ENCODE assay signal across 16 cellular contexts in the genomic region with DNA sequence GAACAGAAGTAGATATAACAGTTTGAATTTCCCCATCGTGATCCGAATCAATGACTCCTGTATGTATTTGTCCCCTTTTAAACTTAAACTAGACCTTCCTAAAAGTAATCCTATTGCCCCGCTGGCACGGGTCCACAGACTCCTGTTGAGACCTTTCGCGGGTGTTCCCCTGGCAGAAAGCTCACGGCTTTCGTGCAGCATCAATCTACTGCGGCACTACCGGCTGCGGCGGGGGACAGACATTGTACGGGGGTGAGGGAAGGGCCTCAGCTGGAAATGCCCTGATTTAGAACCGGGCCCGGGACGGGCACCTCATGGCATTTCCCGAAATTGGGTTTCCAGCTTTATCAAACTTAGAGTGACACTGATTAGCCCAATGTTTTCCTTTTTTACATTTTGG. TPM values are rescaled to one million over a fixed set of nuclear protein-coding genes. Genes with fewer than 3 reads are reported as not detected.
"Had no signal": no experiment of that assay in that cellular context is flagged by ENCODE, and none has a peak within 500 bp of the region (broad histone marks: within the 10 kb centered on the region; RNA-seq: fewer than 3 reads in every experiment).

No MANE protein-coding gene starts in this region.

- H3K4me3 ChIP-seq: coronary artery, left lung, suprapubic skin had no signal

- H3K36me3 ChIP-seq: suprapubic skin had no signal

- H3K27ac ChIP-seq: coronary artery, left lung, suprapubic skin had no signal

- H3K36me3 Mint-ChIP-seq: stimulated activated naive B cell treated with anti-CD40 and anti-IgM and Interleukin-4, amounts not matched to agents 10 μg/mL and 1 μg/mL and 100 μg/mL, for 72 hours; type B pancreatic cell had no signal

- H3K27me3 ChIP-seq: left lung, suprapubic skin had no signal

- H3K9me3 Mint-ChIP-seq: stimulated activated naive B cell treated with anti-CD40 and anti-IgM and Interleukin-4, amounts not matched to agents 10 μg/mL and 1 μg/mL and 100 μg/mL, for 72 hours; type B pancreatic cell had no signal

- ATAC-seq: left lung; stimulated activated naive B cell treated with anti-CD40 and anti-IgM and Interleukin-4, amounts not matched to agents 10 μg/mL and 1 μg/mL and 100 μg/mL, for 72 hours had no signal

- H3K4me3 Mint-ChIP-seq: activated naive CD4-positive, alpha-beta T cell treated with anti-CD3 and anti-CD28 coated beads, Interleukin-2, amount 10 ng/mL, durations not matched to agents 7 days and 5 days; stimulated activated naive B cell treated with anti-CD40 and anti-IgM and Interleukin-4, amounts not matched to agents 10 μg/mL and 1 μg/mL and 100 μg/mL, for 72 hours; type B pancreatic cell had no signal

- H3K27me3 Mint-ChIP-seq: stimulated activated naive B cell treated with anti-CD40 and anti-IgM and Interleukin-4, amounts not matched to agents 10 μg/mL and 1 μg/mL and 100 μg/mL, for 72 hours had no signal

- H3K27ac Mint-ChIP-seq: activated naive CD4-positive, alpha-beta T cell treated with anti-CD3 and anti-CD28 coated beads, Interleukin-2, amount 10 ng/mL, durations not matched to agents 7 days and 5 days; stimulated activated naive B cell treated with anti-CD40 and anti-IgM and Interleukin-4, amounts not matched to agents 10 μg/mL and 1 μg/mL and 100 μg/mL, for 72 hours; type B pancreatic cell had no signal

- DNase-seq: activated CD4-positive, alpha-beta T cell treated with anti-CD3 and anti-CD28 coated beads for 48 hours; activated naive CD4-positive, alpha-beta T cell treated with anti-CD3 and anti-CD28 coated beads, Interleukin-2, amount 10 ng/mL, durations not matched to agents 7 days and 5 days; central memory CD4-positive, alpha-beta T cell; effector CD4-positive, alpha-beta T cell; foreskin melanocyte; head of caudate nucleus; islet precursor cell; mesenchymal stem cell; retina; SHP77 treated with DMSO at 0.1 percent for 48 hours; stimulated activated naive B cell treated with anti-CD40 and anti-IgM and Interleukin-4, amounts not matched to agents 10 μg/mL and 1 μg/mL and 100 μg/mL, for 72 hours had no signal

- H3K9me3 ChIP-seq: left lung, suprapubic skin had no signal

RNA-seq across cellular contexts. Expression of a gene that starts 19.1 kb away (rescaled TPM):
- total RNA-seq: left lung, skeletal muscle tissue, suprapubic skin had no signal

RNA-seq across cellular contexts. Expression of a gene that starts 43.3 kb away (rescaled TPM):
- total RNA-seq: skeletal muscle tissue had no signal
